ENCODE assay signal across 8 cellular contexts in the genomic region with DNA sequence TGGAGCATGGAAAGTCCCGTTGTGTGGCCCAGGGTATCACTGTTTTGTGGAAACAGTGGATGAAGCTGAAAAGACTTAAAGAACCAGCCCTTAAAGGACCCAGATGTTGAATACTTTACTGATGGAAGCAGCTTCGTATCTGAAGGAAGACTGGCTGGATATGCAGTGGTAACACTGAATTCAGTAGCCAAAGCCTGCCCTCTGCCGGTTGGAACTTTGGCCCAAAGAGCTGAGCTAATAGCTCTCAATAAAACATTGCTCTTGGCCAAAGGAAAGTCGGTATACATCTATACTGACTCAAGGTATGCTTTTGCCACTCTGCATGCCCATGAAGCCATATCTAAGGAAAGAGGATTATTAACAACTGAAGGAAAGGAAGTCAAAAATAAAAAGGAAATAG.
DNase-seq lines count a peak whose midpoint lies in the region; ATAC-seq and TF ChIP-seq lines count a peak whose summit lies in the region.

No MANE protein-coding gene starts in this region.

- peak; percentile 58 for TF ChIP-seq CTCF in AG09309 (IDR thresholded peaks at IDR 0.05; ENCODE audit: control insufficient read depth, insufficient read depth, low read depth, low read length, missing control alignments)
- TF ChIP-seq CTCF in cardiac muscle cell (IDR thresholded peaks at IDR 0.05; ENCODE audit: low read depth, low read length): peak; percentile 53
- TF ChIP-seq CTCF in progenitor cell of endocrine pancreas (IDR thresholded peaks at IDR 0.05; ENCODE audit: unreplicated experiment): peak; percentile 77

- no peak overlapping the region for H3K4me3 Mint-ChIP-seq in progenitor cell of endocrine pancreas (ENCODE audit: low read depth)

- peaks cover 26% of the 10 kb centered on the region for H3K9me3 Mint-ChIP-seq in progenitor cell of endocrine pancreas (ENCODE audit: low read depth)

- no peaks in the 10 kb centered on the region for H3K9me3 ChIP-seq in cardiac muscle cell (ENCODE audit: low read depth)

- H3K27me3 Mint-ChIP-seq in progenitor cell of endocrine pancreas: no peaks in the 10 kb centered on the region

- peaks cover 5% of the 10 kb centered on the region for H3K4me1 ChIP-seq in cardiac muscle cell (ENCODE audit: low read depth)

- peaks cover 5% of the 10 kb centered on the region for H3K36me3 Mint-ChIP-seq in progenitor cell of endocrine pancreas (ENCODE audit: insufficient read depth)

- H3K4me3 ChIP-seq in AG09309 (ENCODE audit: control insufficient read depth, low read depth, low read length): no peak overlapping the region
- H3K4me3 ChIP-seq in cardiac muscle cell: no peak overlapping the region

- peak; percentile 60 for ATAC-seq in GM18870 (IDR thresholded peaks at IDR 0.05; ENCODE audit: unreplicated experiment)
- ATAC-seq in HG03565 (IDR thresholded peaks at IDR 0.05; ENCODE audit: unreplicated experiment): no peak
- ATAC-seq in GM21619 (IDR thresholded peaks at IDR 0.05; ENCODE audit: unreplicated experiment): no peak

- no peak overlapping the region for H3K27ac ChIP-seq in cardiac muscle cell

- H3K36me3 ChIP-seq in cardiac muscle cell: no peaks in the 10 kb centered on the region

- no peaks in the 10 kb centered on the region for H3K27me3 ChIP-seq in cardiac muscle cell

- DNase-seq in AG09309 (ENCODE audit: low read depth) (peak; percentile 18), NCI-H2029 (lab: John Stamatoyannopoulos, UW) (peak; percentile 43), cardiac muscle cell (ENCODE audit: low read depth in 1 of 2, low spot score in 1 of 2) (peak; percentile 51 to 83), progenitor cell of endocrine pancreas (ENCODE audit: low spot score, unreplicated experiment) (peak; percentile 49)
- peak; percentile 32 for DNase-seq in activated T-cell treated with anti-CD3 and anti-CD28 coated beads, Interleukin-2, amount 50 U/mL, for 1 hour

- H3K27ac Mint-ChIP-seq in progenitor cell of endocrine pancreas: no peak overlapping the region

- H3K4me1 Mint-ChIP-seq in progenitor cell of endocrine pancreas (ENCODE audit: low read depth): no peaks in the 10 kb centered on the region
